In genomic region chr21:42918291-42918690, GRCh38 we compare ENCODE assay signal across 12 cellular contexts.
"Had no signal": no experiment of that assay in that cellular context is flagged by ENCODE, and none has a peak within 500 bp of the region (broad histone marks: within the 10 kb centered on the region; RNA-seq: fewer than 3 reads in every experiment).

No MANE protein-coding gene starts in this region.

- DNase-seq: effector memory CD4-positive, alpha-beta T cell; heart right ventricle; kidney glomerular epithelial cell; mucosa of descending colon; naive thymus-derived CD8-positive, alpha-beta T cell; sigmoid colon; stimulated activated CD4-positive, alpha-beta T cell treated with anti-CD3 and anti-CD28 coated beads, Interleukin-2, amount 100 ng/mL, for 24 hours; stimulated activated CD4-positive, alpha-beta T cell treated with anti-CD3 and anti-CD28 coated beads, Interleukin-4, amount 100 ng/mL, for 4 hours; stimulated activated naive B cell treated with anti-CD40 and anti-IgM and Interleukin-4, amounts not matched to agents 10 μg/mL and 1 μg/mL and 100 μg/mL, for 72 hours; stimulated activated naive CD8-positive, alpha-beta T cell treated with anti-CD3 and anti-CD28 coated beads, Interleukin-15, amount 100 ng/mL, for 72 hours; testis; upper lobe of right lung had no signal
